In the genomic region with DNA sequence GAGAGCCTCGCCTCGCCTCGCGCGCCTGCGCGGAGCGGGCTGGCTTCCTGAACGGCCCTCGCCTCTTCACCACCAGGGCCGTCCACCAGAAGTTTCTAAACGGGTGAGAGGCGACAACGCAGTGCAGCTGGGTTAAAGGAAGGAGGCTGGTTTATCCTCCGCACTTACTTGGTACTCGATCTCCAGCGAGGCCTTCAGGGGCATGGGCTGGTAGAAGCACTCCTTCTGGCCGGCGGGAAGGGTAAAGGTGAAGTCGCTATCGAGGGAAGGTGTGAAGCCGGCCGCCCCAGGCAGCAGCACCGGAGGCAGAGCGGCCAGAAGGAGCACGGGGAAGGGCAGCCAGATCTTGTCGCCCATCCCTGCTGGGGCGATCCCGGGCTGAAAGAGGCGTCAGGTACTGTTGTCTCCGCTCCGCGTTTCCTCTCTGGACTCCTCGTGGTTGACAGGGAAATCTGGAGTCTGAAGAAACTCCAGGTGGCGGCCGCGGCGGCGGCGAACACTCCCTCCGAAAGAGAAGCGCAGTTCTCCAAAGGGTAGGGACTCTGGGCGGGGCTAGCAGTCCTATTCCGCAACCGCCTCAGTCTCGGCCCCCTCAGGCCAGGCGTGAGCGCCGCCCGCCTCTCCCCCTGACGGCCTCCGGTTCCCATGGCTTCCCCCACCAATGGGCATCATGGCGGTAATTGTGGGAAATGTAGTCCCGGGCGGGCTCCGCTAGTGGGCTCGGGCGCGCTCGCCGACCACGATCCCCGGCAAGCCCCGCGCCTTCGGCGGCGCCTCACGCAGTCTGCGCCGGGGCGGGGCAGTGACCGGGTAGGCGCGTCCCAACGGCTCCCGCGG, we compare ENCODE assay signal across 8 cellular contexts. TPM values are rescaled to one million over a fixed set of nuclear protein-coding genes. Genes with fewer than 3 reads are reported as not detected.
DNase-seq lines count a peak whose midpoint lies in the region; ATAC-seq and TF ChIP-seq lines count a peak whose summit lies in the region.

TMED5 (minus strand) TSS at position 528 of the 837 bp plus-strand sequence; CDS start at position 357, 171 bp downstream.

- peak within 1 kb of the TSS; percentile 95 for H3K4me3 ChIP-seq in AG10803 (ENCODE audit: low read length)

- H3K27me3 Mint-ChIP-seq in activated B cell treated with CpG ODN at 0.5 μM for 24 hours (no peaks in the 10 kb centered on the region), immature natural killer cell (ENCODE audit: low read depth in 3 of 3) (peaks cover 15 to 17% (median 15%) of the 10 kb centered on the region in 3 donors)

- POLR2A ChIA-PET in activated B cell treated with CpG ODN at 0.5 μM for 24 hours (lab: Charles Lee): interaction anchor here (1.1 to 2.9 kb wide), 3 partner anchors 30 to 699 kb away, joined by 3 to 17 read pairs (median 4); partner anchors contain the start of genes DNTTIP2 and MTF2

- H3K36me3 Mint-ChIP-seq in activated B cell treated with CpG ODN at 0.5 μM for 24 hours (ENCODE audit: low read depth) (peaks cover 38% of the 10 kb centered on the region), immature natural killer cell (no peaks in the 10 kb centered on the region)

- H3K9me3 Mint-ChIP-seq in activated B cell treated with CpG ODN at 0.5 μM for 24 hours (no peaks in the 10 kb centered on the region), immature natural killer cell (no peaks in the 10 kb centered on the region)

- DNase-seq in AG10803 (ENCODE audit: low read depth): peak; percentile 98
- peak; percentile 99 for DNase-seq in NCI-H345 (lab: John Stamatoyannopoulos, UW)
- DNase-seq in activated B cell treated with CpG ODN at 0.5 μM for 24 hours: peak; percentile 93
- DNase-seq in caudate nucleus (lab: John Stamatoyannopoulos, UW): peak; percentile 77 to 99 (median 96)
- peak; percentile 98 to 99 (median 98) for DNase-seq in immature natural killer cell
- DNase-seq in smooth muscle cell of the brain vasculature (ENCODE audit: low read depth, low spot score): peak; percentile 97

- peak within 1 kb of the TSS; percentile 96 for H3K27ac Mint-ChIP-seq in activated B cell treated with CpG ODN at 0.5 μM for 24 hours
- peak within 1 kb of the TSS; percentile 96 to 100 (median 98) for H3K27ac Mint-ChIP-seq in immature natural killer cell

- CTCF ChIA-PET in activated B cell treated with CpG ODN at 0.5 μM for 24 hours (lab: Charles Lee): no interaction called here

- H3K4me1 Mint-ChIP-seq in activated B cell treated with CpG ODN at 0.5 μM for 24 hours (peaks cover 51% of the 10 kb centered on the region), immature natural killer cell (peaks cover 53 to 66% of the 10 kb centered on the region in 2 donors)

- TF ChIP-seq CTCF in AG10803 (conservative IDR thresholded peaks at IDR 0.05; ENCODE audit: low read length) (no peak; the same call in 1 of the 2 replicates), activated B cell treated with CpG ODN at 0.5 μM for 24 hours (IDR thresholded peaks at IDR 0.05) (no peak)

- H3K4me3 Mint-ChIP-seq in activated B cell treated with CpG ODN at 0.5 μM for 24 hours: peak within 1 kb of the TSS; percentile 94
- H3K4me3 Mint-ChIP-seq in immature natural killer cell: peak within 1 kb of the TSS; percentile 94 to 99 (median 96)

- ATAC-seq in GM19023 (IDR thresholded peaks at IDR 0.05; ENCODE audit: unreplicated experiment): peak; percentile 87
- peak; percentile 80 for ATAC-seq in HG03280 (IDR thresholded peaks at IDR 0.05; ENCODE audit: unreplicated experiment)
- ATAC-seq in activated B cell treated with CpG ODN at 0.5 μM for 24 hours (ENCODE audit: low read depth): peak; percentile 84

- peak within 1 kb of the TSS; percentile 98 for H3K27ac ChIP-seq in caudate nucleus (ENCODE audit: low read depth, low read length)

- intact Hi-C loops in activated B cell treated with CpG ODN at 0.5 μM for 24 hours (cut with micrococcal nuclease): loop anchor here (1.0 to 10.0 kb wide), 14 partner anchors 15 to 885 kb away; partner anchors contain the start of genes DIPK1A, EVI5, GCLM and GLMN

RNA-seq across cellular contexts. Expression of gene TMED5, which starts in this region (rescaled TPM):
- total RNA-seq in activated B cell treated with CpG ODN at 0.5 μM for 24 hours: 38.7 and 42.3 TPM in 2 replicates
- 10 to 100 TPM; 27.1 to 44.8 (median 32.6) TPM for polyA plus RNA-seq in immature natural killer cell

Comparison
In these comparisons a context has a peak if more than half of its experiments do, and no peak if none do; other contexts are left out.
1. Peak in every context shown above with its lines: DNase-seq, ATAC-seq, H3K4me3 ChIP-seq and H3K27ac ChIP-seq.